11 cellular contexts compared by ENCODE assay signal in genomic region chr3:187686874-187687273, GRCh38. TPM values are rescaled to one million over a fixed set of nuclear protein-coding genes. Genes with fewer than 3 reads are reported as not detected.
"Had no signal": no experiment of that assay in that cellular context is flagged by ENCODE, and none has a peak within 500 bp of the region (broad histone marks: within the 10 kb centered on the region; RNA-seq: fewer than 3 reads in every experiment).

No MANE protein-coding gene starts in this region.

- H3K9ac ChIP-seq: GM23248 had no signal

- DNase-seq: GM23248, GOT3, H7, HFFc6, KBM-7 had no signal

- H2AFZ ChIP-seq: GM23248 had no signal

- H3K4me1 ChIP-seq: HAP-1 had no signal

- H3K27ac ChIP-seq: GM23248, HL-60 had no signal

- H3K9me3 ChIP-seq: HAP-1 had no signal

- ATAC-seq: HCT116 had no signal

- H3K4me3 ChIP-seq: GM23248, HAP-1 had no signal

- H3K36me3 ChIP-seq: HAP-1 had no signal

RNA-seq across cellular contexts. Expression of gene RTP2, which starts 15.5 kb away (rescaled TPM):
- total RNA-seq: GM23248, H4, H7, HFFc6, HT1080 had no signal
- polyA plus RNA-seq: GM23248, IgD-negative memory B cell had no signal

RNA-seq across cellular contexts. Expression of gene SST, which starts 16.7 kb away (rescaled TPM):
- total RNA-seq: GM23248, H4, HFFc6, HT1080 had no signal
- polyA plus RNA-seq: IgD-negative memory B cell had no signal
